Comparison of ENCODE assay signal across 8 cellular contexts in genomic region chr1:9942399-9942938, GRCh38. TPM values are rescaled to one million over a fixed set of nuclear protein-coding genes. Genes with fewer than 3 reads are reported as not detected.
DNase-seq lines count a peak whose midpoint lies in the region; ATAC-seq and TF ChIP-seq lines count a peak whose summit lies in the region.

No MANE protein-coding gene starts in this region.

- H3K27me3 ChIP-seq in Loucy (ENCODE audit: insufficient read depth, low read length, poor library complexity, severe bottlenecking) (no peaks in the 10 kb centered on the region), liver (ENCODE audit: control insufficient read depth in 4 of 4, insufficient read depth in 4 of 4, low read length in 3 of 4) (no peaks in the 10 kb centered on the region)

- H2AFZ ChIP-seq in Loucy (ENCODE audit: low read length), result peak overlapping the region; percentile 95

- H3K9ac ChIP-seq in Loucy (ENCODE audit: low read depth, low read length, poor library complexity, severe bottlenecking) (peak overlapping the region; percentile 91), liver (ENCODE audit: low read depth in 1 of 2, low read length in 2 of 2) (peak overlapping the region; percentile 50 to 82)

- no peaks in the 10 kb centered on the region for H4K20me1 ChIP-seq in Loucy (ENCODE audit: insufficient read depth, low read length, poor library complexity, severe bottlenecking)

- H3F3A ChIP-seq in Loucy (ENCODE audit: low read depth), result no peaks in the 10 kb centered on the region

- peak; percentile 71 for TF ChIP-seq CTCF in Loucy (conservative IDR thresholded peaks at IDR 0.05; ENCODE audit: low read length)
- peak; percentile 49 for TF ChIP-seq CTCF in liver (IDR thresholded peaks at IDR 0.05; ENCODE audit: low read depth, low read length, missing input control)

- peak overlapping the region; percentile 84 to 92 for H3K27ac ChIP-seq in liver (ENCODE audit: low read depth in 1 of 2, low read length in 2 of 2)
- peak overlapping the region; percentile 72 for H3K27ac ChIP-seq in substantia nigra (ENCODE audit: low read depth, low read length, poor library complexity, severe bottlenecking)

- ATAC-seq in GM19438 (IDR thresholded peaks at IDR 0.05; ENCODE audit: low read depth, unreplicated experiment) (peak; percentile 12), HG03045 (IDR thresholded peaks at IDR 0.05; ENCODE audit: unreplicated experiment) (no peak)

- H3K9me3 ChIP-seq in Loucy (ENCODE audit: insufficient read depth, low read depth, low read length) (no peaks in the 10 kb centered on the region), liver (ENCODE audit: control insufficient read depth in 4 of 4, low read length in 3 of 4) (no peaks in the 10 kb centered on the region)

- peak overlapping the region; percentile 64 for H3K4me2 ChIP-seq in Loucy (ENCODE audit: low read depth, low read length, poor library complexity, severe bottlenecking)

- WGBS in liver, result under 1% methylated on average over 14 of the region's 14 CpGs

- H3K9me2 ChIP-seq in Loucy (replicated peaks; ENCODE audit: low read depth, low read length), result no peaks in the 10 kb centered on the region

- peaks cover 35% of the 10 kb centered on the region for H3K79me2 ChIP-seq in Loucy (ENCODE audit: insufficient read depth, low read length)

- H3K4me1 ChIP-seq in Loucy (ENCODE audit: insufficient read depth, low read length, poor library complexity, severe bottlenecking) (peaks cover 14% of the 10 kb centered on the region), liver (ENCODE audit: control insufficient read depth in 4 of 4, insufficient read depth in 4 of 4, low read length in 3 of 4) (peaks cover 2 to 14% (median 10%) of the 10 kb centered on the region in 4 donors)

- H3K4me3 ChIP-seq in Loucy (ENCODE audit: low read length, poor library complexity, severe bottlenecking), result peak overlapping the region; percentile 93
- H3K4me3 ChIP-seq in liver (ENCODE audit: low read depth in 1 of 3, low read length in 3 of 3), result peak overlapping the region; percentile 62 to 99 (median 82)

- peak; percentile 75 to 77 for TF ChIP-seq RAD21 in liver (IDR thresholded peaks at IDR 0.05)

- H3K36me3 ChIP-seq in Loucy (ENCODE audit: insufficient read depth, low read length), result no peaks in the 10 kb centered on the region
- H3K36me3 ChIP-seq in liver (ENCODE audit: control insufficient read depth in 4 of 4, insufficient read depth in 3 of 4, low read depth in 1 of 4, low read length in 3 of 4), result peaks cover 0 to 3% (median 0%) of the 10 kb centered on the region in 4 donors

- DNase-seq in DMS 273 (lab: John Stamatoyannopoulos, UW; ENCODE audit: unreplicated experiment) (peak; percentile 80), SKM-1 treated with dmso at 0.1 percent for 144 hours (lab: John Stamatoyannopoulos, UW; ENCODE audit: unreplicated experiment) (peak; percentile 53), dermis blood vessel endothelial cell (peak; percentile 80), substantia nigra (lab: John Stamatoyannopoulos, UW) (peak in 1 of 49 donors; percentile 3)

TF ChIP-seq in liver, 16 proteins besides CTCF, POLR2A, EP300 and RAD21:
- TF ChIP-seq RXRA (IDR thresholded peaks at IDR 0.05) (no peak), TAF1 (conservative IDR thresholded peaks at IDR 0.05) (no peak), HNF4A (conservative IDR thresholded peaks at IDR 0.05) (peak in 1 of 2 donors; percentile 28), HNF4G (IDR thresholded peaks at IDR 0.05) (peak; percentile 10)
TF ChIP-seq in liver: peak in this region for 2.

RNA-seq across cellular contexts. Expression of gene LZIC, which starts 0.7 kb away (rescaled TPM):
- 29.1 and 31.0 TPM in 2 replicates for total RNA-seq in dermis blood vessel endothelial cell
- 10 to 100 TPM; 14.1 to 22.6 TPM for total RNA-seq in liver
- 10 to 100 TPM; 10.8 to 13.5 TPM for polyA plus RNA-seq in liver

RNA-seq across cellular contexts. Expression of gene NMNAT1, which starts 0.8 kb away (rescaled TPM):
- total RNA-seq in dermis blood vessel endothelial cell, result 15.3 and 16.7 TPM in 2 replicates
- 1 to 10 TPM; 5.6 to 7.4 TPM for total RNA-seq in liver
- 1 to 10 TPM; 5.2 to 5.6 TPM for polyA plus RNA-seq in liver

RNA-seq across cellular contexts. Expression of gene CTNNBIP1, which starts 32.4 kb away (rescaled TPM):
- total RNA-seq in dermis blood vessel endothelial cell (57.5 and 90.9 TPM in 2 replicates), liver (10 to 100 TPM in 1 of 2 donors, 1 to 10 TPM in 1; 8.6 to 10.6 TPM)
- polyA plus RNA-seq in liver, result 10 to 100 TPM in 1 of 2 donors, 1 to 10 TPM in 1; 6.7 to 10.6 TPM

RNA-seq across cellular contexts. Expression of gene RBP7, which starts 54.6 kb away (rescaled TPM):
- 0.28 and 0.34 TPM in 2 replicates for total RNA-seq in dermis blood vessel endothelial cell
- total RNA-seq in liver, result 1 to 10 TPM; 1.2 to 2.2 TPM
- 10 to 100 TPM in 1 of 2 donors, 1 to 10 TPM in 1; 7.5 to 11.8 TPM for polyA plus RNA-seq in liver
